2 cellular contexts compared by ENCODE assay signal in genomic region chr5:57456531-57457135, GRCh38.
TF ChIP-seq lines count a peak whose summit lies in the region.

No MANE protein-coding gene starts in this region.

TF ChIP-seq in SK-N-SH, 30 proteins besides CTCF, POLR2A, EP300 and RAD21:
- TF ChIP-seq PBX3 (IDR thresholded peaks at IDR 0.05) = no peak
- TF ChIP-seq SMC3 (IDR thresholded peaks at IDR 0.05; ENCODE audit: low read depth, low read length) = no peak
- no peak for TF ChIP-seq RFX5 (IDR thresholded peaks at IDR 0.05; ENCODE audit: low read length)
- no peak for TF ChIP-seq POLR2AphosphoS5 (IDR thresholded peaks at IDR 0.05; ENCODE audit: low read depth, low read length)
- no peak for TF ChIP-seq REST (IDR thresholded peaks at IDR 0.05; ENCODE audit: low read depth, low read length)
- no peak for TF ChIP-seq RCOR1 (IDR thresholded peaks at IDR 0.05; ENCODE audit: low read length)
- TF ChIP-seq TAF1 (IDR thresholded peaks at IDR 0.05; ENCODE audit: borderline replicate concordance, low read depth, low read length) = no peak
- TF ChIP-seq ZBTB33 (IDR thresholded peaks at IDR 0.05; ENCODE audit: borderline replicate concordance, low read depth) = no peak
- TF ChIP-seq EZH2phosphoT487 (IDR thresholded peaks at IDR 0.05; ENCODE audit: borderline replicate concordance, low read depth) = no peak
- no peak for TF ChIP-seq MEF2A (IDR thresholded peaks at IDR 0.05; ENCODE audit: borderline replicate concordance, low read depth)

TF ChIP-seq in SK-N-SH treated with all-trans-retinoic acid at 6 μM for 48 hours, 23 proteins besides CTCF, POLR2A, EP300 and RAD21 (continued from another document):
- no peak for TF ChIP-seq TOX (CRISPR knock-in tag; IDR thresholded peaks at IDR 0.05; ENCODE audit: borderline replicate concordance)
- no peak for TF ChIP-seq POU6F1 (CRISPR knock-in tag; IDR thresholded peaks at IDR 0.05; ENCODE audit: borderline replicate concordance, low read depth)
- TF ChIP-seq ESRRG (CRISPR knock-in tag; IDR thresholded peaks at IDR 0.05) = no peak
- TF ChIP-seq SNAI2 (CRISPR knock-in tag; IDR thresholded peaks at IDR 0.05) = no peak
- no peak for TF ChIP-seq ZFP3 (CRISPR knock-in tag; IDR thresholded peaks at IDR 0.05)
- TF ChIP-seq TSHZ2 (CRISPR knock-in tag; IDR thresholded peaks at IDR 0.05) = no peak
- no peak for TF ChIP-seq BACH2 (CRISPR knock-in tag; IDR thresholded peaks at IDR 0.05; ENCODE audit: borderline replicate concordance)
- no peak for TF ChIP-seq CREB5 (CRISPR knock-in tag; IDR thresholded peaks at IDR 0.05; ENCODE audit: low read depth)
- TF ChIP-seq ZNF565 (CRISPR knock-in tag; conservative IDR thresholded peaks at IDR 0.05; ENCODE audit: low read depth) = no peak
- TF ChIP-seq ZFP30 (CRISPR knock-in tag; IDR thresholded peaks at IDR 0.05) = no peak
- no peak for TF ChIP-seq ISL1 (CRISPR knock-in tag; IDR thresholded peaks at IDR 0.05)
- no peak for TF ChIP-seq RARB (CRISPR knock-in tag; IDR thresholded peaks at IDR 0.05)
TF ChIP-seq in SK-N-SH treated with all-trans-retinoic acid at 6 μM for 48 hours: peak in this region for 0.
